ENCODE assay signal across 9 cellular contexts in genomic region chr9:121692606-121693505, GRCh38. TPM values are rescaled to one million over a fixed set of nuclear protein-coding genes. Genes with fewer than 3 reads are reported as not detected.
DNase-seq lines count a peak whose midpoint lies in the region; ATAC-seq and TF ChIP-seq lines count a peak whose summit lies in the region.
"Had no signal": no experiment of that assay in that cellular context is flagged by ENCODE, and none has a peak within 500 bp of the region (broad histone marks: within the 10 kb centered on the region; RNA-seq: fewer than 3 reads in every experiment).

No MANE protein-coding gene starts in this region.

- H3K27me3 ChIP-seq in SJSA1 (replicated peaks) (no peaks in the 10 kb centered on the region), trophoblast cell (ENCODE audit: insufficient read depth, low read length) (no peaks in the 10 kb centered on the region), ovary (no peaks in the 10 kb centered on the region)

- no peaks in the 10 kb centered on the region for H3K79me1 ChIP-seq in trophoblast cell (ENCODE audit: low read length)

- H3K4me2 ChIP-seq in trophoblast cell (ENCODE audit: low read length) = no peak overlapping the region

- peaks cover 18% of the 10 kb centered on the region for H3K4me1 ChIP-seq in SJSA1 (replicated peaks)
- peaks cover 11 to 14% of the 10 kb centered on the region in 2 experiments for H3K4me1 ChIP-seq in trophoblast cell (ENCODE audit: control insufficient read depth in 1 of 2, insufficient read depth in 2 of 2, low read length in 2 of 2)
- peaks cover 14% of the 10 kb centered on the region for H3K4me1 ChIP-seq in ovary (ENCODE audit: insufficient read depth)

- no peak overlapping the region for H4K12ac ChIP-seq in trophoblast cell (ENCODE audit: low read depth, low read length)

- H2BK12ac ChIP-seq in trophoblast cell (ENCODE audit: low read length) = no peak overlapping the region

- H3K18ac ChIP-seq in trophoblast cell (ENCODE audit: low read length) = peak overlapping the region; percentile 38

- intact Hi-C loops in ovary (cut with DNase I) = no loop called here

- H3K9ac ChIP-seq in trophoblast cell (ENCODE audit: low read length) = no peak overlapping the region

- ATAC-seq in HG03135 (IDR thresholded peaks at IDR 0.05; ENCODE audit: unreplicated experiment) (no peak), HG03565 (IDR thresholded peaks at IDR 0.05; ENCODE audit: unreplicated experiment) (no peak)

- no peak for TF ChIP-seq POLR2A in ovary (IDR thresholded peaks at IDR 0.05)

- no peak overlapping the region for H4K8ac ChIP-seq in trophoblast cell (ENCODE audit: low read depth, low read length)

- H3K27ac ChIP-seq in SJSA1 (no peak overlapping the region; the same call in 1 of the 2 replicates), trophoblast cell (ENCODE audit: low read depth, low read length) (no peak overlapping the region), ovary (peak overlapping the region in 1 of 2 donors; percentile 44)

- no peaks in the 10 kb centered on the region for H3K36me3 ChIP-seq in SJSA1
- peaks cover 6% of the 10 kb centered on the region in 2 experiments for H3K36me3 ChIP-seq in trophoblast cell (ENCODE audit: control insufficient read depth in 1 of 2, insufficient read depth in 2 of 2, low read length in 2 of 2)
- no peaks in the 10 kb centered on the region for H3K36me3 ChIP-seq in ovary

- no peak overlapping the region for H3K4ac ChIP-seq in trophoblast cell (ENCODE audit: low read depth, low read length)

- no peak for TF ChIP-seq EP300 in ovary (IDR thresholded peaks at IDR 0.05)

- TF ChIP-seq CTCF in fibroblast of pulmonary artery (IDR thresholded peaks at IDR 0.05; ENCODE audit: low read length, missing control alignments) (no peak), ovary (IDR thresholded peaks at IDR 0.05) (no peak)

- no peaks in the 10 kb centered on the region for H3K79me2 ChIP-seq in trophoblast cell (ENCODE audit: control insufficient read depth, insufficient read depth, low read length, poor library complexity)

- no peak overlapping the region for H2BK5ac ChIP-seq in trophoblast cell (ENCODE audit: low read depth, low read length, poor library complexity)

- H3K9me3 ChIP-seq in SJSA1 (replicated peaks) (no peaks in the 10 kb centered on the region), trophoblast cell (ENCODE audit: insufficient read depth, low read depth, low read length) (no peaks in the 10 kb centered on the region), ovary (no peaks in the 10 kb centered on the region)

- no peak overlapping the region for H2AK5ac ChIP-seq in trophoblast cell (ENCODE audit: low read length)

- H3K14ac ChIP-seq in trophoblast cell (ENCODE audit: low read length) = no peak overlapping the region

- H4K91ac ChIP-seq in trophoblast cell (ENCODE audit: low read depth, low read length) = no peak overlapping the region

- DNase-seq in EH (ENCODE audit: low read depth) = peak; percentile 88
- DNase-seq in SJSA1 (ENCODE audit: low read depth in 1 of 2, low spot score in 2 of 2) = peak; percentile 77 to 79
- DNase-seq in fibroblast of pulmonary artery (ENCODE audit: low read depth) = peak; percentile 24
- DNase-seq in trophoblast cell = peak; percentile 88 to 95
- DNase-seq in globus pallidus (ENCODE audit: low spot score) = no peak
- DNase-seq in ovary = no peak
- DNase-seq: activated CD4-positive, alpha-beta T cell treated with anti-CD3 and anti-CD28 coated beads, Interleukin-2, amount 50 U/mL, for 48 hours had no signal

- no peak overlapping the region for H3K23ac ChIP-seq in trophoblast cell (ENCODE audit: low read length)

- no peak overlapping the region for H2AFZ ChIP-seq in trophoblast cell (ENCODE audit: insufficient read depth, low read length, poor library complexity)

- H3K4me3 ChIP-seq in SJSA1 = no peak overlapping the region
- no peak overlapping the region for H3K4me3 ChIP-seq in fibroblast of pulmonary artery (replicated peaks; ENCODE audit: low read depth, low read length)
- no peak overlapping the region for H3K4me3 ChIP-seq in trophoblast cell (ENCODE audit: low read depth, low read length)
- no peak overlapping the region for H3K4me3 ChIP-seq in ovary

- no peak overlapping the region for H2BK120ac ChIP-seq in trophoblast cell (ENCODE audit: insufficient read depth, low read length, poor library complexity)

- WGBS in trophoblast cell (ENCODE audit: extremely low coverage, insufficient coverage, insufficient read length) = no CpG with 5 or more reads among the region's 16 CpGs
- WGBS in ovary, 3 donors = 75 to 78% (median 77%) methylated on average over 16 of the region's 16 CpGs

RNA-seq across cellular contexts. Expression of gene DAB2IP, which starts 41.4 kb away (rescaled TPM):
- 1.2 and 2.8 TPM in 2 replicates for total RNA-seq in SJSA1 (2014; rRNA removed; shearing (Covaris generic))
- polyA plus RNA-seq in trophoblast cell (2013) = 22.7 and 24.2 TPM in 2 replicates
- 10 to 100 TPM; 24.3 to 95.0 (median 78.7) TPM for total RNA-seq in ovary
- polyA plus RNA-seq in ovary = 10 to 100 TPM in 1 of 2 donors, 1 to 10 TPM in 1; 9.3 to 29.3 TPM

Comparison
In these comparisons a context has a peak if more than half of its experiments do, and no peak if none do; other contexts are left out.
1. DNase-seq: peak in EH (single experiment), SJSA1 (2 of 2), fibroblast of pulmonary artery (single experiment) and trophoblast cell (2 of 2); none in globus pallidus (single experiment) and ovary (0 of 5).